Comparison of ENCODE assay signal across 8 cellular contexts in the genomic region with DNA sequence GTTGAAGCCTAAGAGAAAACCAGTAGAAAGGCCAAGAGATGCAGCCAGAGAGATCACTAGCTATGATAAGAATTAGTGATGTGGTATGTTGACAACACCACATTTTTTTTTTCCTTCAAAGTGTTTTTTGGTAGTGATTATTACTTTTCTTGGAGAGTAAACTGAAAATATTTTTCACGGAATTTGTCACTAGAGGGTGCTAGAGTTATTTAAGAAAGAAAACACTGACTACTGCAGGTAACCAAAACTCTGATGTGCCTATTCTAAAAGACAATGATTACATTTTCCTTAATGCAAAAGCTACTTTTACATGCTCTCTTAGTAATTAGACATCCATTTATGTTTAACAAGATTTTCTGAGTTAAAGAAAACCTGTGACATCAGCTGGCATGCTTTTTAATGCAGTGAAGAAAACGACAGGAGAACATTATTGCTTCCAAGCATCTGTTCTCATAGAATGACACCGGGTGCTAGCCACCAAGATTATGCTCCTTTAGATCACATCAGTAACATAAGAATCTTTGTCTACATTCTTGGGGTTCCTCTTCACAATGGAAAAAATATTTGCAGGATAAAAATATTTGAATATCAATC. TPM values are rescaled to one million over a fixed set of nuclear protein-coding genes. Genes with fewer than 3 reads are reported as not detected.
DNase-seq lines count a peak whose midpoint lies in the region; ATAC-seq, FAIRE-seq and TF ChIP-seq lines count a peak whose summit lies in the region.

No MANE protein-coding gene starts in this region.

- in situ Hi-C loops in brain microvascular endothelial cell (cut with HindIII; ENCODE audit: low pct_ligation_motif_present, low sequenced_read_pairs), result loop anchor here (25.0 kb wide), 1 partner anchor 290 kb away; a partner anchor contains a TSS

- DNase-seq in CD14-positive monocyte (ENCODE audit: low spot score) (no peak), GM19239 (ENCODE audit: insufficient read length, low spot score) (no peak), NCI-H2081 treated with DMSO at 0.1 percent for 48 hours (lab: John Stamatoyannopoulos, UW) (peak; percentile 9), brain microvascular endothelial cell (no peak), lung microvascular endothelial cell (ENCODE audit: low read depth in 2 of 2) (peak; percentile 58 to 63)
- no peak for DNase-seq in activated CD4-positive, alpha-beta T cell treated with anti-CD3 and anti-CD28 coated beads for 48 hours

- no peak overlapping the region for H3K27ac Mint-ChIP-seq in CD14-positive monocyte

- H3K9me3 Mint-ChIP-seq in CD14-positive monocyte, result no peaks in the 10 kb centered on the region

- H3K27me3 Mint-ChIP-seq in CD14-positive monocyte (ENCODE audit: low read depth in 3 of 3), result peaks cover 1 to 2% (median 1%) of the 10 kb centered on the region in 3 donors

- no peaks in the 10 kb centered on the region for H3K27me3 ChIP-seq in brain microvascular endothelial cell (replicated peaks)

- H3K4me3 ChIP-seq in brain microvascular endothelial cell (ENCODE audit: low read depth, low read length), result no peak overlapping the region

- TF ChIP-seq CTCF in CD14-positive monocyte (IDR thresholded peaks at IDR 0.05) (peak; percentile 55), brain microvascular endothelial cell (IDR thresholded peaks at IDR 0.05; ENCODE audit: low read depth, low read length, missing control alignments) (peak; percentile 7)

- no peaks in the 10 kb centered on the region for H3K4me1 Mint-ChIP-seq in CD14-positive monocyte

- peak; percentile 59 for FAIRE-seq in GM19239 (lab: Jason Lieb, UNC)

- H3K4me3 Mint-ChIP-seq in CD14-positive monocyte, result no peak overlapping the region

- H3K36me3 Mint-ChIP-seq in CD14-positive monocyte, result no peaks in the 10 kb centered on the region

- H3K27ac ChIP-seq in brain microvascular endothelial cell, result no peak overlapping the region

- ATAC-seq in HG03095 (IDR thresholded peaks at IDR 0.05; ENCODE audit: unreplicated experiment), result no peak
- no peak for ATAC-seq in HG03139 (IDR thresholded peaks at IDR 0.05; ENCODE audit: unreplicated experiment)

- intact Hi-C loops in CD14-positive monocyte (cut with micrococcal nuclease), result loop anchor here (10.0 kb wide), 1 partner anchor 293 kb away; a partner anchor contains a TSS

- no peaks in the 10 kb centered on the region for H3K36me3 ChIP-seq in brain microvascular endothelial cell (replicated peaks)

RNA-seq across cellular contexts. Expression of a gene that starts 28.8 kb away (rescaled TPM):
- polyA plus RNA-seq in CD14-positive monocyte, result 1 to 10 TPM; 1.1 to 1.2 TPM
- total RNA-seq in lung microvascular endothelial cell, result 1.8 and 2.8 TPM in 2 replicates

RNA-seq across cellular contexts. Expression of a gene that starts 28.9 kb away (rescaled TPM):
- 1 to 10 TPM; 4.0 to 4.8 TPM for polyA plus RNA-seq in CD14-positive monocyte
- total RNA-seq in lung microvascular endothelial cell, result 47.8 and 53.6 TPM in 2 replicates

Comparison
In these comparisons a context has a peak if more than half of its experiments do, and no peak if none do; other contexts are left out.
1. DNase-seq: peak in NCI-H2081 treated with DMSO at 0.1 percent for 48 hours (single experiment) and lung microvascular endothelial cell (2 of 2); none in CD14-positive monocyte (single experiment), GM19239 (single experiment), brain microvascular endothelial cell (single experiment) and activated CD4-positive, alpha-beta T cell treated with anti-CD3 and anti-CD28 coated beads for 48 hours (single experiment).